In the genomic region with DNA sequence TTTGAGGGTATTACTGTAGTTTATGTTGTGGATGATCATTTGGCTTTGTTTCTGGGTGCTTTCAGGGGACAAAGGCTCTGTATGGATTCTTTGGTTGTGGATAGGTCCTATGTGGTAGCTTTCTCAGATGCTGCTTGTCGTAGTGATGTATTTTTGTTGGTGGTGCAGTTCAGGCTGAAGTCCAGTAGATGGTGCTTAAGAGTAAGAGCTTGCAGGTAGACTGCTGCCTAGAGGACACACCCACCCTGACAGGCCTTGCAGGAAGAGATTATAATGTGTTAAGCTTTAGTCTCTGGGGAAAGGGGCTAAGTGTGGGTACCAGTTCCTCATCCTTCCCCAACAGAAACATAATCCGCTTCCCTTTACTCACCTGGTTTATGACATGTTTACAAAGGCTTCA, we compare ENCODE assay signal across 10 cellular contexts.
A peak's percentile ranks its signal among the peaks of the same experiment; 100 is the strongest.
DNase-seq lines count a peak whose midpoint lies in the region; ATAC-seq and TF ChIP-seq lines count a peak whose summit lies in the region.
"Had no signal": no experiment of that assay in that cellular context is flagged by ENCODE, and none has a peak within 500 bp of the region (broad histone marks: within the 10 kb centered on the region; RNA-seq: fewer than 3 reads in every experiment).

No MANE protein-coding gene starts in this region.

- H3K4me3 ChIP-seq in OCI-LY7 (ENCODE audit: low read depth, low read length, poor library complexity, severe bottlenecking) (no peak overlapping the region), fibroblast of mammary gland (ENCODE audit: control insufficient read depth, low read depth, low read length) (no peak overlapping the region)
- H3K4me3 ChIP-seq: A549 had no signal

- POLR2A ChIA-PET in OCI-LY7 (lab: Charles Lee), result interaction anchor here (0.6 kb wide), 1 partner anchor 41 kb away, joined by 3 read pairs; no protein-coding TSS in a partner anchor

- no peak overlapping the region; the same call in 1 of the 2 replicates for H2AFZ ChIP-seq in OCI-LY7 (ENCODE audit: low read length)
- H2AFZ ChIP-seq: parathyroid adenoma had no signal

- BruUV-seq in OCI-LY7 (replicated peaks; lab: Mats Ljungman, UMichigan), result no TSS peak

- TF ChIP-seq CTCF in OCI-LY7 (conservative IDR thresholded peaks at IDR 0.05; ENCODE audit: low read length) (peak; percentile 80), fibroblast of mammary gland (conservative IDR thresholded peaks at IDR 0.05; ENCODE audit: control insufficient read depth, insufficient read depth, low read depth, low read length) (peak; percentile 20)

- no peaks in the 10 kb centered on the region for H3K9me2 ChIP-seq in OCI-LY7 (ENCODE audit: insufficient read depth, low read length)

- H3K4me3 Mint-ChIP-seq in stimulated activated memory B cell treated with anti-CD40 and anti-IgM and Interleukin-4, amounts not matched to agents 10 μg/mL and 1 μg/mL and 100 μg/mL, for 72 hours, result no peak overlapping the region

- H3K36me3 Mint-ChIP-seq in stimulated activated memory B cell treated with anti-CD40 and anti-IgM and Interleukin-4, amounts not matched to agents 10 μg/mL and 1 μg/mL and 100 μg/mL, for 72 hours, result no peaks in the 10 kb centered on the region

- no peaks in the 10 kb centered on the region for H4K20me1 ChIP-seq in OCI-LY7 (ENCODE audit: insufficient read depth, low read length)

- H3K4me2 ChIP-seq in OCI-LY7 (ENCODE audit: low read length), result 0 out of 2 replicates have a peak overlapping the region, but pooled peaks have one; percentile 19
- H3K4me2 ChIP-seq: A549 had no signal

- no peaks in the 10 kb centered on the region for H3K9me3 ChIP-seq in OCI-LY7 (ENCODE audit: low read length)
- H3K9me3 ChIP-seq: A549 had no signal

- H3K27me3 Mint-ChIP-seq in stimulated activated memory B cell treated with anti-CD40 and anti-IgM and Interleukin-4, amounts not matched to agents 10 μg/mL and 1 μg/mL and 100 μg/mL, for 72 hours, result no peaks in the 10 kb centered on the region

- no peaks in the 10 kb centered on the region for H3K36me3 ChIP-seq in OCI-LY7 (ENCODE audit: insufficient read depth, low read length)

- intact Hi-C loops in OCI-LY7 (cut with micrococcal nuclease; ENCODE audit: unreplicated experiment), result no loop called here

- ATAC-seq in GM21447 (IDR thresholded peaks at IDR 0.05; ENCODE audit: unreplicated experiment), result peak; percentile 83
- peak; percentile 86 for ATAC-seq in HG03571 (IDR thresholded peaks at IDR 0.05; ENCODE audit: unreplicated experiment)
- no peak for ATAC-seq in stimulated activated memory B cell treated with anti-CD40 and anti-IgM and Interleukin-4, amounts not matched to agents 10 μg/mL and 1 μg/mL and 100 μg/mL, for 72 hours
- ATAC-seq: A549 had no signal

- no peak overlapping the region for H3K27ac Mint-ChIP-seq in stimulated activated memory B cell treated with anti-CD40 and anti-IgM and Interleukin-4, amounts not matched to agents 10 μg/mL and 1 μg/mL and 100 μg/mL, for 72 hours

- no peaks in the 10 kb centered on the region for H3K4me1 ChIP-seq in OCI-LY7 (ENCODE audit: insufficient read depth, low read length, poor library complexity, severe bottlenecking)
- H3K4me1 ChIP-seq: A549, parathyroid adenoma had no signal

- no peaks in the 10 kb centered on the region for H3K79me2 ChIP-seq in OCI-LY7 (ENCODE audit: insufficient read depth, low read depth, low read length)
- H3K79me2 ChIP-seq: parathyroid adenoma had no signal

- peaks cover 18% of the 10 kb centered on the region for H3K9me3 Mint-ChIP-seq in stimulated activated memory B cell treated with anti-CD40 and anti-IgM and Interleukin-4, amounts not matched to agents 10 μg/mL and 1 μg/mL and 100 μg/mL, for 72 hours

- H3K4me1 Mint-ChIP-seq in stimulated activated memory B cell treated with anti-CD40 and anti-IgM and Interleukin-4, amounts not matched to agents 10 μg/mL and 1 μg/mL and 100 μg/mL, for 72 hours, result no peaks in the 10 kb centered on the region

- CTCF ChIA-PET in OCI-LY7 (lab: Charles Lee; ENCODE audit: unreplicated experiment), result interaction anchor here (0.6 kb wide), 1 partner anchor 1271 kb away, joined by 3 read pairs; no protein-coding TSS in a partner anchor

- DNase-seq in NCI-H1417 (lab: John Stamatoyannopoulos, UW) (peak in 2 of 3 experiments; percentile 40 to 62), NCI-H1417 treated with DMSO at 0.1 percent for 48 hours (lab: John Stamatoyannopoulos, UW) (no peak), OCI-LY7 (ENCODE audit: low spot score) (peak; percentile 60), fibroblast of mammary gland (ENCODE audit: low read depth) (peak; percentile 12)
- DNase-seq in stimulated activated CD4-positive, alpha-beta T cell treated with anti-CD3 and anti-CD28 coated beads, Interleukin-4, amount 100 ng/mL, for 24 hours, result no peak

- H3K27ac ChIP-seq in OCI-LY7 (ENCODE audit: low read depth, low read length, poor library complexity, severe bottlenecking), result no peak overlapping the region
- H3K27ac ChIP-seq: A549, parathyroid adenoma had no signal

Comparison
In these comparisons a context has a peak if more than half of its experiments do, and no peak if none do; other contexts are left out.
1. DNase-seq: peak in NCI-H1417 (2 of 3), OCI-LY7 (single experiment) and fibroblast of mammary gland (single experiment); none in NCI-H1417 treated with DMSO at 0.1 percent for 48 hours (single experiment) and stimulated activated CD4-positive, alpha-beta T cell treated with anti-CD3 and anti-CD28 coated beads, Interleukin-4, amount 100 ng/mL, for 24 hours (single experiment).